Comparison of ENCODE assay signal across 2 cellular contexts in the genomic region with DNA sequence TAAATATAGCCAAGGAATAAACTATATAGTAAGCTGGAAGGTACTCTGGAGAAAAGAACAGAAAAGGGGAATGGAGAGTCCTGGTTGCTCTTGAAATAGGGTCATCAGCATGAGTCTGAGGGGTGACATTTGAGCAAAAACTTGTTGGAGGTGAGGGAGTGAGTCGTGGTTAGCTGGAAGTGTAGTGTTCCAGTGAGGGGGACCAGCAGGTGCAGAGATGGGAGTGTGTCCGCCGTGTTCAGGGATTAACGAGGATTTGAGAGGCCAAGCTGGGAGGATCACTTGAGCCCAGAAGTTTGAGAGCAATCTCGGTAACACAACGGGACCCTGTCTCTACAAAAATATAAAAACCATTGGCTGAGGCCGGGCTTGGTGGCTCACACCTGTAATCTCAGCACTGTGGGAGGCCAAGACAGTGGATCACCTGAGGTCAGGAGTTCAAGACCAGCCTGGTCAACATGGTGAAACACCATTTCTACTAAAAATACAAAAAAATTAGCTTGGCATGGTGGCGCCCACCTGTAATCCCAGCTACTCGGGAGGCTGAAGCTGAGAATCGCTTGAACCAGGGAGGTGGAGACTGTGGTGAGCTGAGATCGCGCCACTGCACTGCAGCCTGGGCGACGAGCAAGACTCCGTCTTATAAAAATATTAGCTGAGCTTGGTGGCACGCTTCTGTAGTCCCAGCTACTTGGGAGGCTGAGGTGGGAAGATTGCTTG.
TF ChIP-seq lines count a peak whose summit lies in the region.

No MANE protein-coding gene starts in this region.

TF ChIP-seq in SK-N-SH, 30 proteins besides CTCF, POLR2A, EP300 and RAD21:
- no peak for TF ChIP-seq GABPA (IDR thresholded peaks at IDR 0.05; ENCODE audit: low read depth)
- no peak for TF ChIP-seq FOXM1 (IDR thresholded peaks at IDR 0.05; ENCODE audit: low read depth)
- no peak for TF ChIP-seq RFX5 (IDR thresholded peaks at IDR 0.05; ENCODE audit: low read length)
- no peak for TF ChIP-seq SIN3A (IDR thresholded peaks at IDR 0.05; ENCODE audit: borderline replicate concordance, low read depth, low read length)
- TF ChIP-seq TAF1 (IDR thresholded peaks at IDR 0.05; ENCODE audit: borderline replicate concordance, low read depth, low read length) = no peak
- TF ChIP-seq, protein P1, sequence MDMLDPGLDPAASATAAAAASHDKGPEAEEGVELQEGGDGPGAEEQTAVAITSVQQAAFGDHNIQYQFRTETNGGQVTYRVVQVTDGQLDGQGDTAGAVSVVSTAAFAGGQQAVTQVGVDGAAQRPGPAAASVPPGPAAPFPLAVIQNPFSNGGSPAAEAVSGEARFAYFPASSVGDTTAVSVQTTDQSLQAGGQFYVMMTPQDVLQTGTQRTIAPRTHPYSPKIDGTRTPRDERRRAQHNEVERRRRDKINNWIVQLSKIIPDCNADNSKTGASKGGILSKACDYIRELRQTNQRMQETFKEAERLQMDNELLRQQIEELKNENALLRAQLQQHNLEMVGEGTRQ (IDR thresholded peaks at IDR 0.05; ENCODE audit: borderline replicate concordance, low read depth, low read length) = no peak
- TF ChIP-seq YY1 (IDR thresholded peaks at IDR 0.05; ENCODE audit: low read depth) = no peak
- TF ChIP-seq POLR2AphosphoS5 (IDR thresholded peaks at IDR 0.05; ENCODE audit: low read depth, low read length) = no peak
- TF ChIP-seq FOXJ3 (CRISPR knock-in tag; IDR thresholded peaks at IDR 0.05) = no peak
- TF ChIP-seq TEAD4 (IDR thresholded peaks at IDR 0.05; ENCODE audit: borderline replicate concordance, insufficient read depth) = no peak

TF ChIP-seq in SK-N-SH treated with all-trans-retinoic acid at 6 μM for 48 hours, 23 proteins besides CTCF, POLR2A, EP300 and RAD21 (continued from another document):
- TF ChIP-seq BACH2 (CRISPR knock-in tag; IDR thresholded peaks at IDR 0.05; ENCODE audit: borderline replicate concordance) (no peak), OSR1 (CRISPR knock-in tag; IDR thresholded peaks at IDR 0.05) (no peak), ARNTL (CRISPR knock-in tag; IDR thresholded peaks at IDR 0.05; ENCODE audit: borderline replicate concordance, low read depth) (no peak), GLIS3 (CRISPR knock-in tag; IDR thresholded peaks at IDR 0.05) (no peak), TCF4 (CRISPR knock-in tag; IDR thresholded peaks at IDR 0.05; ENCODE audit: borderline replicate concordance) (no peak), ZNF70 (CRISPR knock-in tag; IDR thresholded peaks at IDR 0.05) (no peak), ZFP3 (CRISPR knock-in tag; IDR thresholded peaks at IDR 0.05) (no peak), TOX (CRISPR knock-in tag; IDR thresholded peaks at IDR 0.05; ENCODE audit: borderline replicate concordance) (no peak), PPARA (CRISPR knock-in tag; IDR thresholded peaks at IDR 0.05; ENCODE audit: borderline replicate concordance) (no peak)
- TF ChIP-seq, protein P2, sequence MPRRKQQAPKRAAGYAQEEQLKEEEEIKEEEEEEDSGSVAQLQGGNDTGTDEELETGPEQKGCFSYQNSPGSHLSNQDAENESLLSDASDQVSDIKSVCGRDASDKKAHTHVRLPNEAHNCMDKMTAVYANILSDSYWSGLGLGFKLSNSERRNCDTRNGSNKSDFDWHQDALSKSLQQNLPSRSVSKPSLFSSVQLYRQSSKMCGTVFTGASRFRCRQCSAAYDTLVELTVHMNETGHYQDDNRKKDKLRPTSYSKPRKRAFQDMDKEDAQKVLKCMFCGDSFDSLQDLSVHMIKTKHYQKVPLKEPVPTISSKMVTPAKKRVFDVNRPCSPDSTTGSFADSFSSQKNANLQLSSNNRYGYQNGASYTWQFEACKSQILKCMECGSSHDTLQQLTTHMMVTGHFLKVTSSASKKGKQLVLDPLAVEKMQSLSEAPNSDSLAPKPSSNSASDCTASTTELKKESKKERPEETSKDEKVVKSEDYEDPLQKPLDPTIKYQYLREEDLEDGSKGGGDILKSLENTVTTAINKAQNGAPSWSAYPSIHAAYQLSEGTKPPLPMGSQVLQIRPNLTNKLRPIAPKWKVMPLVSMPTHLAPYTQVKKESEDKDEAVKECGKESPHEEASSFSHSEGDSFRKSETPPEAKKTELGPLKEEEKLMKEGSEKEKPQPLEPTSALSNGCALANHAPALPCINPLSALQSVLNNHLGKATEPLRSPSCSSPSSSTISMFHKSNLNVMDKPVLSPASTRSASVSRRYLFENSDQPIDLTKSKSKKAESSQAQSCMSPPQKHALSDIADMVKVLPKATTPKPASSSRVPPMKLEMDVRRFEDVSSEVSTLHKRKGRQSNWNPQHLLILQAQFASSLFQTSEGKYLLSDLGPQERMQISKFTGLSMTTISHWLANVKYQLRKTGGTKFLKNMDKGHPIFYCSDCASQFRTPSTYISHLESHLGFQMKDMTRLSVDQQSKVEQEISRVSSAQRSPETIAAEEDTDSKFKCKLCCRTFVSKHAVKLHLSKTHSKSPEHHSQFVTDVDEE (CRISPR knock-in tag; IDR thresholded peaks at IDR 0.05) = no peak
